9 cellular contexts compared by ENCODE assay signal in the genomic region with DNA sequence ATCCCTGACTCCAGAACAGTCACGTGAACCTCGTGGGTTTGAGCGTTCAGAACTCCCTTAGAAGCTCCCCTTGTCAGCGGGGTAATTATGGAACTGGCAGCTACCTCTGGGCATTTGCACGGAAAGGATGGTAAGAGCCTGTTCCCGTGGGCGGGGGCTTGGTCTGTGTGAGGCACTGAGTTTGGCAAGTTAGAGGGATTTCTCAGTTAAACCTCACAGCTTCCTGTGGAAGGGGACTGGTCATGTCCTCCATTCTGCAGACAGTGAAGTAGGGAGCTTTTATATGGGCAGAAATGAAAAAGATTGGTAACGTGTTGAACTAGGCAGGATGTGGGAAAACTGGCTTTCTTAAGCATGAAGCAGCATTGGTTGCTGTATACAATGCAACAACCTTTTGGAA. TPM values are rescaled to one million over a fixed set of nuclear protein-coding genes. Genes with fewer than 3 reads are reported as not detected.
DNase-seq lines count a peak whose midpoint lies in the region; ATAC-seq and TF ChIP-seq lines count a peak whose summit lies in the region.
"Had no signal": no experiment of that assay in that cellular context is flagged by ENCODE, and none has a peak within 500 bp of the region (broad histone marks: within the 10 kb centered on the region; RNA-seq: fewer than 3 reads in every experiment).

No MANE protein-coding gene starts in this region.

- H3K27me3 Mint-ChIP-seq in activated T-helper 2 cell treated with anti-CD3 and anti-CD28 coated beads, Interferon-gamma antibody, Interleukin-2, Interleukin-4, amounts not matched to agents 10 μg/mL and 5 μg/mL and 100 μg/mL, durations not matched to agents 14 hours and 24 hours and 36 hours (ENCODE audit: low read depth), result peaks cover 6% of the 10 kb centered on the region
- peaks cover 6% of the 10 kb centered on the region for H3K27me3 Mint-ChIP-seq in type B pancreatic cell

- TF ChIP-seq CTCF in GM12865 (IDR thresholded peaks at IDR 0.05; ENCODE audit: insufficient read depth, low read depth, low read length, missing control alignments) (no peak), psoas muscle (IDR thresholded peaks at IDR 0.05) (no peak), type B pancreatic cell (conservative IDR thresholded peaks at IDR 0.05) (no peak)

- intact Hi-C loops in activated T-helper 2 cell treated with anti-CD3 and anti-CD28 coated beads, Interferon-gamma antibody, Interleukin-2, Interleukin-4, amounts not matched to agents 10 μg/mL and 5 μg/mL and 100 μg/mL, durations not matched to agents 14 hours and 24 hours and 36 hours (cut with micrococcal nuclease), result loop anchor here (2.0 kb wide), 1 partner anchor 16 kb away; the partner anchor contains the start of gene PALD1
- intact Hi-C loops in psoas muscle (cut with DNase I), result no loop called here

- H3K27ac Mint-ChIP-seq in activated T-helper 2 cell treated with anti-CD3 and anti-CD28 coated beads, Interferon-gamma antibody, Interleukin-2, Interleukin-4, amounts not matched to agents 10 μg/mL and 5 μg/mL and 100 μg/mL, durations not matched to agents 14 hours and 24 hours and 36 hours, result peak overlapping the region; percentile 73
- H3K27ac Mint-ChIP-seq in type B pancreatic cell, result no peak overlapping the region

- H3K9me3 ChIP-seq in psoas muscle, result no peaks in the 10 kb centered on the region

- H3K4me3 Mint-ChIP-seq in activated T-helper 2 cell treated with anti-CD3 and anti-CD28 coated beads, Interferon-gamma antibody, Interleukin-2, Interleukin-4, amounts not matched to agents 10 μg/mL and 5 μg/mL and 100 μg/mL, durations not matched to agents 14 hours and 24 hours and 36 hours (ENCODE audit: low read depth), result peak overlapping the region; percentile 28
- no peak overlapping the region for H3K4me3 Mint-ChIP-seq in type B pancreatic cell

- H3K9me3 Mint-ChIP-seq in activated T-helper 2 cell treated with anti-CD3 and anti-CD28 coated beads, Interferon-gamma antibody, Interleukin-2, Interleukin-4, amounts not matched to agents 10 μg/mL and 5 μg/mL and 100 μg/mL, durations not matched to agents 14 hours and 24 hours and 36 hours, result no peaks in the 10 kb centered on the region
- no peaks in the 10 kb centered on the region for H3K9me3 Mint-ChIP-seq in type B pancreatic cell

- no peaks in the 10 kb centered on the region for H3K27me3 ChIP-seq in psoas muscle (ENCODE audit: insufficient read depth in 3 of 3, low read length in 2 of 3)

- peak overlapping the region; percentile 4 for H3K27ac ChIP-seq in psoas muscle

- H3K4me1 ChIP-seq in psoas muscle, result peaks cover 8% of the 10 kb centered on the region

- H3K36me3 Mint-ChIP-seq in activated T-helper 2 cell treated with anti-CD3 and anti-CD28 coated beads, Interferon-gamma antibody, Interleukin-2, Interleukin-4, amounts not matched to agents 10 μg/mL and 5 μg/mL and 100 μg/mL, durations not matched to agents 14 hours and 24 hours and 36 hours (ENCODE audit: low read depth), result no peaks in the 10 kb centered on the region
- H3K36me3 Mint-ChIP-seq in type B pancreatic cell, result no peaks in the 10 kb centered on the region

- H3K36me3 ChIP-seq in psoas muscle (ENCODE audit: insufficient read depth in 1 of 2, low read depth in 1 of 2), result no peaks in the 10 kb centered on the region

- WGBS in psoas muscle, 3 donors, result 39 to 63% (median 49%) methylated on average over 8 of the region's 8 CpGs

- peak; percentile 78 for DNase-seq in GM12865 (ENCODE audit: low read depth)
- DNase-seq in activated T-helper 2 cell treated with anti-CD3 and anti-CD28 coated beads, Interferon-gamma antibody, Interleukin-2, Interleukin-4, amounts not matched to agents 10 μg/mL and 5 μg/mL and 100 μg/mL, durations not matched to agents 14 hours and 24 hours and 36 hours (ENCODE audit: low spot score), result no peak
- DNase-seq in psoas muscle, result no peak
- DNase-seq in type B pancreatic cell (ENCODE audit: extremely low spot score, unreplicated experiment), result no peak
- no peak for DNase-seq in cerebellar nuclear complex (lab: John Stamatoyannopoulos, UW)

- ATAC-seq in HG03460 (IDR thresholded peaks at IDR 0.05; ENCODE audit: unreplicated experiment), result peak; percentile 40
- ATAC-seq in psoas muscle, result no peak
- ATAC-seq in HG02588 (IDR thresholded peaks at IDR 0.05; ENCODE audit: unreplicated experiment), result no peak
- ATAC-seq in GM19324 (IDR thresholded peaks at IDR 0.05; ENCODE audit: low FRiP score, unreplicated experiment), result no peak

- peaks cover 32% of the 10 kb centered on the region for H3K4me1 Mint-ChIP-seq in activated T-helper 2 cell treated with anti-CD3 and anti-CD28 coated beads, Interferon-gamma antibody, Interleukin-2, Interleukin-4, amounts not matched to agents 10 μg/mL and 5 μg/mL and 100 μg/mL, durations not matched to agents 14 hours and 24 hours and 36 hours (ENCODE audit: low read depth)
- H3K4me1 Mint-ChIP-seq in type B pancreatic cell (ENCODE audit: unreplicated experiment), result peaks cover 25% of the 10 kb centered on the region

- H3K4me3 ChIP-seq in GM12865 (ENCODE audit: low read depth, low read length) (peak overlapping the region; percentile 38), psoas muscle (peak overlapping the region; percentile 7)

RNA-seq across cellular contexts. Expression of gene PALD1, which starts 16.0 kb away (rescaled TPM):
- total RNA-seq in activated T-helper 2 cell treated with anti-CD3 and anti-CD28 coated beads, Interferon-gamma antibody, Interleukin-2, Interleukin-4, amounts not matched to agents 10 μg/mL and 5 μg/mL and 100 μg/mL, durations not matched to agents 14 hours and 24 hours and 36 hours, result 2.1 and 2.3 TPM in 2 replicates
- total RNA-seq in psoas muscle (1 to 10 TPM; 2.8 to 4.0 (median 3.3) TPM), type B pancreatic cell (ENCODE audit: low replicate concordance) (0.43 and 9.6 TPM in 2 replicates)
- 1 to 10 TPM; 1.0 to 2.5 (median 2.4) TPM for polyA plus RNA-seq in psoas muscle

RNA-seq across cellular contexts. Expression of gene NODAL, which starts 53.1 kb away (rescaled TPM):
- total RNA-seq in activated T-helper 2 cell treated with anti-CD3 and anti-CD28 coated beads, Interferon-gamma antibody, Interleukin-2, Interleukin-4, amounts not matched to agents 10 μg/mL and 5 μg/mL and 100 μg/mL, durations not matched to agents 14 hours and 24 hours and 36 hours, result not detected in 2 replicates
- total RNA-seq in psoas muscle (not detected), type B pancreatic cell (ENCODE audit: low replicate concordance) (not detected in 2 replicates)
- under 1 TPM in 2 of 3 donors, not detected in 1; 0.08 to 0.10 TPM for polyA plus RNA-seq in psoas muscle
- total RNA-seq: dermis microvascular lymphatic vessel endothelial cell had no signal
